ENCODE assay signal across 8 cellular contexts in the genomic region with DNA sequence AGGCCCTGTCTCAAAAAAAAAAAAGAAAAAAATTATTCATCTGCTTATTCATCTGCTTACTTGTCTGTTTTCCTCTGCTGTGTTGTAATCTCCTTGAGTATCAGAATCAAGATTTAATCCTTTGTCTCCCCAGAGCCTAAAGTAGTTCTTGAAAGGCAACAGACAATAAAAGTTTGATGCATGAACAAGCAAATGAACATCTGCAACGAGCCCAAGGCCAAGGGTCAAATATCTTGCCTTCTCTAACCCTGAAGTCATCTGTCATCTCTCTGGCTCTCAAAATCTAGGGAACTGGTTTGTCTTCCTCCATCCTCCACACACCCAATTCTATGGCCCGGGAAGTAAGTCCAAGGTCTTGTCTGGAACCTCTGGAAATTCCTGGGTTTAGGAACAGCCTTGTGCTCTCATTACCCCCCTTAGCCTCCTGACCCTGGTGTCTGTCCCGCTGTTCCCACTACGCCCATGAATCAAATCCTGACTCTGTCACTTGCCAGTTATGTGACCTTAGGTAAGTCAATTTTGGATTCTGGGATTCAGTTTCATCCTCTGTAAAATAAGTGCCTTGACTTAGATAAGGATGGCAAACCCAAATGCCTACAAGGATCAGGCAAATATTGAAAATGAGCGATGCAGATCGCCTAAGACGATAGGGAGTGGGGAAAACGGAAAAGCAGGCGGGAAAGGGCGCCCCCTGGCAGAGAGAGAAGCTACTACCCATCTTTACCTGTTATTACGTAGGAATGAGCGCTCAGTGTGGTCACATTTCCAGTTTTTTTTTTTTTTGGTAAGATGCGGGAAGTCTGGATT.
A peak's percentile ranks its signal among the peaks of the same experiment; 100 is the strongest.
DNase-seq lines count a peak whose midpoint lies in the region; ATAC-seq and TF ChIP-seq lines count a peak whose summit lies in the region.

No MANE protein-coding gene starts in this region.

- H3K4me3 ChIP-seq in mucosa of descending colon: no peak overlapping the region

- peaks cover 5% of the 10 kb centered on the region for H3K4me1 Mint-ChIP-seq in brain

- no peaks in the 10 kb centered on the region for H3K4me1 ChIP-seq in mucosa of descending colon (ENCODE audit: low read depth)

- DNase-seq in EL (peak; percentile 4), HT1080 (ENCODE audit: low read depth) (peak; percentile 24), mucosa of descending colon (peak in 2 of 3 donors; percentile 67 to 68), G401 (ENCODE audit: low spot score) (no peak)

- no peak overlapping the region for H3K4me3 Mint-ChIP-seq in brain

- no peaks in the 10 kb centered on the region for H3K36me3 ChIP-seq in mucosa of descending colon (ENCODE audit: low read depth)

- H3K27ac Mint-ChIP-seq in brain: no peak overlapping the region

- no peaks in the 10 kb centered on the region for H3K9me3 ChIP-seq in mucosa of descending colon

- peak; percentile 34 to 62 for TF ChIP-seq CTCF in brain (conservative IDR thresholded peaks at IDR 0.05)
- TF ChIP-seq CTCF in mucosa of descending colon (IDR thresholded peaks at IDR 0.05): peak; percentile 17

- H3K27me3 Mint-ChIP-seq in brain: peaks cover 5% of the 10 kb centered on the region

- ATAC-seq in mucosa of descending colon (peak; percentile 77), HG03432 (IDR thresholded peaks at IDR 0.05; ENCODE audit: unreplicated experiment) (no peak), GM19351 (IDR thresholded peaks at IDR 0.05; ENCODE audit: unreplicated experiment) (no peak), HG03469 (IDR thresholded peaks at IDR 0.05; ENCODE audit: unreplicated experiment) (no peak)

- intact Hi-C loops in mucosa of descending colon (cut with DNase I, micrococcal nuclease): loop anchor here in 1 of 2 donors (10.0 kb wide), 1 partner anchor 102 kb away; a partner anchor contains a TSS

- no peaks in the 10 kb centered on the region for H3K36me3 Mint-ChIP-seq in brain

- in situ Hi-C loops in G401 (cut with HindIII; ENCODE audit: low sequenced_read_pairs): no loop called here

- H3K9me3 Mint-ChIP-seq in brain: peaks cover 0 to 5% (median 2%) of the 10 kb centered on the region in 5 experiments
